ENCODE assay signal across 19 cellular contexts in the genomic region with DNA sequence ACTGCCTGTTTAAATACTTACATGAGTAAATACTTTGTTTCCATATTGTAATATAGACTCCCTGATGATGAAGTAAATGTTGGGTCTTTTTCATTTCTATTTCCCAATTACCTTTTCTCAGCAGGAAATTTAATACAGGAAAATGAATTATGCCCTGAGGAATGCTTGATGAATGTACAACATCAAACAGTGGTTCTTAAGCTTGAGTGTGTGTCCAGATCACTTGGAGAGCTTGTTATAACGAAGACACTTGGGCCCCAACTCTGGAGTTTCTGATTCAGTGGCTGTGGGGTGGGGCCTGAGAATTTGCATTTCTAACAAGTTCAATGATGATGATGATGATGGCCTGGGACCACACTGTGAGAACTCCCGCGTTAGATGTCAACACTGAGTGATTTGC. TPM values are rescaled to one million over a fixed set of nuclear protein-coding genes. Genes with fewer than 3 reads are reported as not detected.
"Had no signal": no experiment of that assay in that cellular context is flagged by ENCODE, and none has a peak within 500 bp of the region (broad histone marks: within the 10 kb centered on the region; RNA-seq: fewer than 3 reads in every experiment).

No MANE protein-coding gene starts in this region.

- H3K4me3 ChIP-seq: colonic mucosa, hepatocyte, mucosa of descending colon, ovary, right atrium auricular region, stomach, thoracic aorta, transverse colon had no signal

- H3K4me1 ChIP-seq: colonic mucosa, right atrium auricular region had no signal

- H3K36me3 ChIP-seq: colonic mucosa, ovary, right atrium auricular region, stomach, thoracic aorta, transverse colon had no signal

- DNase-seq: colonic mucosa; dermis blood vessel endothelial cell; foreskin melanocyte; kidney; left cardiac atrium; left ventricle myocardium superior; mucosa of descending colon; naive thymus-derived CD8-positive, alpha-beta T cell; ovary; small intestine; stimulated activated CD4-positive, alpha-beta T cell treated with anti-CD3 and anti-CD28 coated beads, Interleukin-12 subunit alpha, Interleukin-12 subunit beta, amount 100 ng/mL, for 4 hours; stimulated activated naive CD4-positive, alpha-beta T cell; stomach; substantia nigra; transverse colon had no signal

- ATAC-seq: left cardiac atrium; left ventricle myocardium superior; mucosa of descending colon; naive thymus-derived CD8-positive, alpha-beta T cell had no signal

- H3K27ac ChIP-seq: colonic mucosa, hepatocyte, ovary, right atrium auricular region, stomach, thoracic aorta, transverse colon had no signal

- H3K9me3 ChIP-seq: colonic mucosa, mucosa of descending colon, ovary, right atrium auricular region, stomach, thoracic aorta, transverse colon had no signal

- H3K27me3 ChIP-seq: colonic mucosa, hepatocyte, ovary, right atrium auricular region, stomach, transverse colon had no signal

RNA-seq across cellular contexts. Expression of gene MRO, which starts 52.0 kb away (rescaled TPM):
- total RNA-seq: naive thymus-derived CD8-positive, alpha-beta T cell had no signal
- polyA plus RNA-seq: naive thymus-derived CD8-positive, alpha-beta T cell; neural cell had no signal
